Comparison of ENCODE assay signal across 21 cellular contexts in the genomic region with DNA sequence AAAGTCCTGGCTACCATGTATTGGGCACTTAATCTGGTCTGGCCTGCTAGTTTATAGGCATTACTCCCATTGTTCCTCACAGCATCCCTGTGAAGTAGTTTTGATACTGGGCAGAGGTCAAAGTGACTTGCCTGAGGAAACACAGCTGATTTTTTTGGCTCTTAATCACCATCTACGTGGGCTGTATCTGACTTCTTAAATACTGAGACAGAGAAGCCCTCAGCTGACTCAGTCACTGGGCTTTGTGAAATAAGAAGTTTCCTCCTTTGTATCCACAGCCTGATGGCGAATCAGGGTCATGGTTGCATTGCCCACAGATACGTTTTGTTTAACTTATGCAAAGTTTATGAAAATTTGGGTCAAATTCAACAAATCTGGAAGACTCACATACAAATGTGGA. TPM values are rescaled to one million over a fixed set of nuclear protein-coding genes. Genes with fewer than 3 reads are reported as not detected.
A peak's percentile ranks its signal among the peaks of the same experiment; 100 is the strongest.
DNase-seq lines count a peak whose midpoint lies in the region; ATAC-seq and TF ChIP-seq lines count a peak whose summit lies in the region.
"Had no signal": no experiment of that assay in that cellular context is flagged by ENCODE, and none has a peak within 500 bp of the region (broad histone marks: within the 10 kb centered on the region; RNA-seq: fewer than 3 reads in every experiment).

No MANE protein-coding gene starts in this region.

- TF ChIP-seq CTCF in CD4-positive, alpha-beta T cell (IDR thresholded peaks at IDR 0.05), result no peak
- TF ChIP-seq CTCF in epithelial cell of esophagus (IDR thresholded peaks at IDR 0.05; ENCODE audit: insufficient read depth, low read depth, low read length, missing control alignments), result no peak
- no peak for TF ChIP-seq CTCF in foreskin keratinocyte (conservative IDR thresholded peaks at IDR 0.05)

- peaks cover 14% of the 10 kb centered on the region for H3K4me1 Mint-ChIP-seq in CD4-positive, alpha-beta T cell (ENCODE audit: low read depth)

- no peak for DNase-seq in CD4-positive, alpha-beta T cell
- DNase-seq in NCI-H226, result peak; percentile 30
- DNase-seq in epithelial cell of esophagus (ENCODE audit: low read depth), result peak; percentile 53
- peak; percentile 52 for DNase-seq in pulmonary artery endothelial cell (ENCODE audit: low read depth, low spot score)
- DNase-seq in activated naive CD4-positive, alpha-beta T cell treated with anti-CD3 and anti-CD28 coated beads, Interleukin-2, amount 50 U/mL, for 72 hours (ENCODE audit: low spot score in 2 of 2), result no peak
- no peak for DNase-seq in foreskin keratinocyte
- no peak for DNase-seq in iPS-NIHi11 (ENCODE audit: low spot score)
- DNase-seq: activated CD4-positive, alpha-beta T cell treated with anti-CD3 and anti-CD28 coated beads, Interleukin-2, amount 10 ng/mL, durations not matched to agents 24 days and 14 days; activated T-cell treated with anti-CD3 and anti-CD28 coated beads, Interleukin-2, amount 50 U/mL, for 4 hours; amygdala; CD4-positive, CD25-positive, alpha-beta regulatory T cell; H9; NCI-H1417 treated with DMSO at 0.1 percent for 48 hours; NCI-H2227 treated with DMSO at 0.1 percent for 48 hours; SHP77 treated with DMSO at 0.1 percent for 48 hours; stomach had no signal

- H3K9me3 Mint-ChIP-seq in CD4-positive, alpha-beta T cell, result no peaks in the 10 kb centered on the region
- no peaks in the 10 kb centered on the region for H3K9me3 Mint-ChIP-seq in activated naive CD4-positive, alpha-beta T cell treated with anti-CD3 and anti-CD28 coated beads, Interleukin-2, amount 50 U/mL, for 72 hours
- H3K9me3 Mint-ChIP-seq: activated CD4-positive, alpha-beta T cell treated with anti-CD3 and anti-CD28 coated beads, Interleukin-2, amount 10 ng/mL, durations not matched to agents 24 days and 14 days; activated T-cell treated with anti-CD3 and anti-CD28 coated beads, Interleukin-2, amount 50 U/mL, for 4 hours; CD4-positive, CD25-positive, alpha-beta regulatory T cell; H9; T-helper 2 cell treated with Interferon-gamma antibody and Interleukin-4, amounts not matched to agents 5 μg/mL and 100 μg/mL, for 36 hours had no signal

- no peaks in the 10 kb centered on the region for H3K27me3 Mint-ChIP-seq in CD4-positive, alpha-beta T cell
- H3K27me3 Mint-ChIP-seq: activated CD4-positive, alpha-beta T cell treated with anti-CD3 and anti-CD28 coated beads, Interleukin-2, amount 10 ng/mL, durations not matched to agents 24 days and 14 days; CD4-positive, CD25-positive, alpha-beta regulatory T cell had no signal

- H3K4me3 Mint-ChIP-seq in CD4-positive, alpha-beta T cell, result no peak overlapping the region
- H3K4me3 Mint-ChIP-seq: activated CD4-positive, alpha-beta T cell treated with anti-CD3 and anti-CD28 coated beads, Interleukin-2, amount 10 ng/mL, durations not matched to agents 24 days and 14 days; activated T-cell treated with anti-CD3 and anti-CD28 coated beads, Interleukin-2, amount 50 U/mL, for 4 hours; CD4-positive, CD25-positive, alpha-beta regulatory T cell; H9; T-helper 2 cell treated with Interferon-gamma antibody and Interleukin-4, amounts not matched to agents 5 μg/mL and 100 μg/mL, for 36 hours had no signal

- no peak for ATAC-seq in CD4-positive, alpha-beta T cell (ENCODE audit: poor library complexity)
- no peak for ATAC-seq in activated naive CD4-positive, alpha-beta T cell treated with anti-CD3 and anti-CD28 coated beads, Interleukin-2, amount 50 U/mL, for 72 hours
- ATAC-seq in foreskin keratinocyte, result no peak
- no peak for ATAC-seq in HG03280 (IDR thresholded peaks at IDR 0.05; ENCODE audit: unreplicated experiment)
- ATAC-seq: activated T-cell treated with anti-CD3 and anti-CD28 coated beads, Interleukin-2, amount 50 U/mL, for 4 hours; GM12878 had no signal

- H3K27ac ChIP-seq in CD4-positive, alpha-beta T cell (ENCODE audit: low read depth, low read length), result no peak overlapping the region
- H3K27ac ChIP-seq in foreskin keratinocyte, result no peak overlapping the region
- H3K27ac ChIP-seq: neutrophil had no signal

- CTCF ChIA-PET in CD4-positive, alpha-beta T cell (lab: Charles Lee), result interaction anchor here (1.9 kb wide), 1 partner anchor 11 kb away, joined by 6 read pairs; no protein-coding TSS in a partner anchor

- no peaks in the 10 kb centered on the region for H3K9me3 ChIP-seq in CD4-positive, alpha-beta T cell (ENCODE audit: control insufficient read depth, low read length)
- H3K9me3 ChIP-seq: neutrophil, spleen, stomach had no signal

- POLR2A ChIA-PET in CD4-positive, alpha-beta T cell (lab: Charles Lee), result interaction anchor here (0.6 kb wide), 1 partner anchor 252 kb away, joined by 3 read pairs; no protein-coding TSS in a partner anchor

- no peaks in the 10 kb centered on the region for H3K27me3 ChIP-seq in CD4-positive, alpha-beta T cell (ENCODE audit: control insufficient read depth, insufficient read depth, low read length)
- H3K27me3 ChIP-seq in foreskin keratinocyte, result no peaks in the 10 kb centered on the region
- H3K27me3 ChIP-seq: spleen, stomach had no signal

- peaks cover 5% of the 10 kb centered on the region for H3K4me1 ChIP-seq in foreskin keratinocyte

- intact Hi-C loops in CD4-positive, alpha-beta T cell (cut with DNase I, micrococcal nuclease), result no loop called here

- peak overlapping the region; percentile 39 for H3K27ac Mint-ChIP-seq in CD4-positive, alpha-beta T cell
- H3K27ac Mint-ChIP-seq in activated naive CD4-positive, alpha-beta T cell treated with anti-CD3 and anti-CD28 coated beads, Interleukin-2, amount 50 U/mL, for 72 hours, result no peak overlapping the region
- H3K27ac Mint-ChIP-seq: activated CD4-positive, alpha-beta T cell treated with anti-CD3 and anti-CD28 coated beads, Interleukin-2, amount 10 ng/mL, durations not matched to agents 24 days and 14 days; CD4-positive, CD25-positive, alpha-beta regulatory T cell; T-helper 2 cell treated with Interferon-gamma antibody and Interleukin-4, amounts not matched to agents 5 μg/mL and 100 μg/mL, for 36 hours had no signal

- H3K4me3 ChIP-seq in epithelial cell of esophagus (ENCODE audit: low read length), result no peak overlapping the region
- H3K4me3 ChIP-seq: GM12878, spleen, stomach had no signal

- peaks cover 59% of the 10 kb centered on the region for H3K36me3 Mint-ChIP-seq in CD4-positive, alpha-beta T cell (ENCODE audit: low read depth)
- peaks cover 9 to 24% of the 10 kb centered on the region in 2 donors for H3K36me3 Mint-ChIP-seq in activated naive CD4-positive, alpha-beta T cell treated with anti-CD3 and anti-CD28 coated beads, Interleukin-2, amount 50 U/mL, for 72 hours

RNA-seq across cellular contexts. Expression of gene TACR2, which starts 13.2 kb away (rescaled TPM):
- total RNA-seq in CD4-positive, alpha-beta T cell, result not detected
- total RNA-seq in pulmonary artery endothelial cell, result 0.07 TPM in 2 replicates
- total RNA-seq in activated naive CD4-positive, alpha-beta T cell treated with anti-CD3 and anti-CD28 coated beads, Interleukin-2, amount 50 U/mL, for 72 hours, result under 1 TPM in 1 of 2 donors, not detected in 1; 0.16 TPM
- total RNA-seq in foreskin keratinocyte, result not detected in 2 replicates
- polyA plus RNA-seq in foreskin keratinocyte, result 0.03 TPM in 1 of 2 replicates, not detected in the other
- total RNA-seq: activated CD4-positive, alpha-beta T cell treated with anti-CD3 and anti-CD28 coated beads, Interleukin-2, amount 10 ng/mL, durations not matched to agents 24 days and 14 days; CD4-positive, CD25-positive, alpha-beta regulatory T cell; GM12878; H9 had no signal

RNA-seq across cellular contexts. Expression of gene TSPAN15, which starts 47.7 kb away (rescaled TPM):
- total RNA-seq in CD4-positive, alpha-beta T cell, result 1 to 10 TPM; 2.2 to 2.5 TPM
- 21.0 and 129 TPM in 2 replicates for total RNA-seq in pulmonary artery endothelial cell
- 1 to 10 TPM; 1.3 to 1.9 TPM for total RNA-seq in activated naive CD4-positive, alpha-beta T cell treated with anti-CD3 and anti-CD28 coated beads, Interleukin-2, amount 50 U/mL, for 72 hours
- total RNA-seq in foreskin keratinocyte, result 7.3 and 8.9 TPM in 2 replicates
- 8.6 and 10.7 TPM in 2 replicates for polyA plus RNA-seq in foreskin keratinocyte

Comparison
In these comparisons a context has a peak if more than half of its experiments do, and no peak if none do; other contexts are left out.
1. DNase-seq: peak in NCI-H226 (single experiment), epithelial cell of esophagus (single experiment) and pulmonary artery endothelial cell (single experiment); none in CD4-positive, alpha-beta T cell (0 of 10), activated naive CD4-positive, alpha-beta T cell treated with anti-CD3 and anti-CD28 coated beads, Interleukin-2, amount 50 U/mL, for 72 hours (0 of 2), foreskin keratinocyte (0 of 2) and iPS-NIHi11 (single experiment).